Comparison of ENCODE assay signal across 8 cellular contexts in genomic region chr1:17661546-17662157, GRCh38.
DNase-seq lines count a peak whose midpoint lies in the region; ATAC-seq and TF ChIP-seq lines count a peak whose summit lies in the region.

No MANE protein-coding gene starts in this region.

- TF ChIP-seq CTCF in nephron (IDR thresholded peaks at IDR 0.05; ENCODE audit: unreplicated experiment in 3 of 3) = peak; percentile 81 to 87 (median 86)

- H3K9me3 Mint-ChIP-seq in nephron = no peaks in the 10 kb centered on the region

- ATAC-seq in esophagus mucosa (peak; percentile 25), HG03159 (IDR thresholded peaks at IDR 0.05; ENCODE audit: unreplicated experiment) (no peak)

- peaks cover 26% of the 10 kb centered on the region for H3K36me3 Mint-ChIP-seq in nephron (ENCODE audit: low read depth)

- H3K27ac Mint-ChIP-seq in nephron = no peak overlapping the region

- no peak overlapping the region for H3K4me3 Mint-ChIP-seq in nephron

- peaks cover 3% of the 10 kb centered on the region for H3K27me3 Mint-ChIP-seq in nephron (ENCODE audit: low read depth)

- no peaks in the 10 kb centered on the region for H3K4me1 Mint-ChIP-seq in nephron

- DNase-seq in 8988T = peak; percentile 84
- DNase-seq in GM04503 (ENCODE audit: low read depth) = peak; percentile 4
- DNase-seq in NCI-H2196 treated with DMSO at 0.1 percent for 48 hours (lab: John Stamatoyannopoulos, UW; ENCODE audit: unreplicated experiment) = peak; percentile 36
- peak; percentile 47 for DNase-seq in activated CD8-positive, alpha-beta memory T cell treated with anti-CD3 and anti-CD28 coated beads, Interleukin-2, amount 50 U/mL, for 4 hours
- DNase-seq in superior temporal gyrus (ENCODE audit: extremely low spot score) = peak; percentile 87

Comparison
In these comparisons a context has a peak if more than half of its experiments do, and no peak if none do; other contexts are left out.
1. DNase-seq: peak in every context shown above with its lines; median percentile 87 in superior temporal gyrus; 84 in 8988T; 47 in activated CD8-positive, alpha-beta memory T cell treated with anti-CD3 and anti-CD28 coated beads, Interleukin-2, amount 50 U/mL, for 4 hours; 36 in NCI-H2196 treated with DMSO at 0.1 percent for 48 hours; 4 in GM04503.